ENCODE assay signal across 19 cellular contexts in genomic region chr11:26079966-26080365, GRCh38.
DNase-seq lines count a peak whose midpoint lies in the region; ATAC-seq and TF ChIP-seq lines count a peak whose summit lies in the region.
"Had no signal": no experiment of that assay in that cellular context is flagged by ENCODE, and none has a peak within 500 bp of the region (broad histone marks: within the 10 kb centered on the region; RNA-seq: fewer than 3 reads in every experiment).

No MANE protein-coding gene starts in this region.

- in situ Hi-C loops in Caki2 (cut with HindIII; ENCODE audit: low pct_unique_long_range_greater_than_20kb, low sequenced_read_pairs) = no loop called here

- H3K27ac ChIP-seq in RWPE2 (ENCODE audit: poor library complexity, severe bottlenecking) = peak overlapping the region; percentile 31
- H3K27ac ChIP-seq in aorta (ENCODE audit: low read depth in 1 of 2, low read length in 2 of 2) = no peak overlapping the region
- H3K27ac ChIP-seq: KMS-11, SK-N-MC had no signal

- no peak overlapping the region for H3K4me3 ChIP-seq in AG10803 (ENCODE audit: low read length)
- H3K4me3 ChIP-seq in RWPE2 (ENCODE audit: severe bottlenecking) = no peak overlapping the region
- no peak overlapping the region for H3K4me3 ChIP-seq in aorta (ENCODE audit: low read length in 2 of 2)
- H3K4me3 ChIP-seq: GM12878, HAP-1, SK-N-MC had no signal

- H3K27me3 ChIP-seq in RWPE2 (ENCODE audit: insufficient read depth, poor library complexity, severe bottlenecking) (no peaks in the 10 kb centered on the region), aorta (ENCODE audit: control insufficient read depth in 1 of 2, insufficient read depth in 2 of 2, low read length in 1 of 2) (no peaks in the 10 kb centered on the region)

- H3K4me1 ChIP-seq in RWPE2 (ENCODE audit: insufficient read depth, poor library complexity, severe bottlenecking) (peaks cover 15% of the 10 kb centered on the region), aorta (ENCODE audit: control insufficient read depth in 1 of 2, insufficient read depth in 2 of 2, low read length in 2 of 2) (no peaks in the 10 kb centered on the region)
- H3K4me1 ChIP-seq: HAP-1 had no signal

- TF ChIP-seq CTCF in AG10803 (conservative IDR thresholded peaks at IDR 0.05; ENCODE audit: low read length) = no peak
- no peak for TF ChIP-seq CTCF in RWPE2 (IDR thresholded peaks at IDR 0.05; ENCODE audit: poor library complexity, severe bottlenecking)

- peak; percentile 1 for DNase-seq in AG10803 (ENCODE audit: low read depth)
- peak; percentile 4 for DNase-seq in Caki2 (ENCODE audit: low read depth)
- no peak for DNase-seq in RWPE2 (ENCODE audit: low spot score)
- DNase-seq in kidney tubule cell (ENCODE audit: low spot score) = peak; percentile 41
- no peak for DNase-seq in anterior cingulate cortex (lab: John Stamatoyannopoulos, UW)
- no peak for DNase-seq in NCI-H526 (lab: John Stamatoyannopoulos, UW)
- no peak for DNase-seq in aorta
- DNase-seq: ACHN, COR-L47, GDM1, NCI-H1092, NCI-H1694, NCI-H2171, T-cell had no signal

- H3K9me3 ChIP-seq in RWPE2 (ENCODE audit: severe bottlenecking) (no peaks in the 10 kb centered on the region), aorta (ENCODE audit: control insufficient read depth, low read length) (no peaks in the 10 kb centered on the region)
- H3K9me3 ChIP-seq: HAP-1 had no signal

- H3K36me3 ChIP-seq in RWPE2 (ENCODE audit: low read depth) = no peaks in the 10 kb centered on the region
- H3K36me3 ChIP-seq in aorta (ENCODE audit: control insufficient read depth in 1 of 2, insufficient read depth in 2 of 2, low read length in 1 of 2) = no peaks in the 10 kb centered on the region
- H3K36me3 ChIP-seq: HAP-1 had no signal

- WGBS in aorta, 2 donors = 53 to 62% methylated on average over 3 of the region's 3 CpGs

- intact Hi-C loops in aorta (cut with DNase I) = no loop called here

- ATAC-seq in RWPE2 (ENCODE audit: low read depth) = peak; percentile 56; the same call in 1 of the 3 replicates
- no peak for ATAC-seq in aorta (ENCODE audit: low FRiP score)
- ATAC-seq: GM12878, Right ventricle myocardium inferior, T-cell had no signal

Comparison
In these comparisons a context has a peak if more than half of its experiments do, and no peak if none do; other contexts are left out.
1. DNase-seq: peak in AG10803 (single experiment), Caki2 (single experiment) and kidney tubule cell (single experiment); none in RWPE2 (single experiment), anterior cingulate cortex (0 of 58), NCI-H526 (0 of 2) and aorta (0 of 2).